Comparison of ENCODE assay signal across 31 cellular contexts in genomic region chr12:64427988-64428387, GRCh38. TPM values are rescaled to one million over a fixed set of nuclear protein-coding genes. Genes with fewer than 3 reads are reported as not detected.
"Had no signal": no experiment of that assay in that cellular context is flagged by ENCODE, and none has a peak within 500 bp of the region (broad histone marks: within the 10 kb centered on the region; RNA-seq: fewer than 3 reads in every experiment).

No MANE protein-coding gene starts in this region.

- H3K4me2 ChIP-seq: SK-N-SH had no signal

- H3K27ac Mint-ChIP-seq: activated B cell treated with CpG ODN at 0.5 μM for 24 hours; activated CD4-positive, alpha-beta T cell treated with anti-CD3 and anti-CD28 coated beads, Interleukin-2, amount 10 ng/mL, durations not matched to agents 24 days and 14 days; activated naive CD4-positive, alpha-beta T cell treated with anti-CD3 and anti-CD28 coated beads for 36 hours; activated naive CD8-positive, alpha-beta T cell had no signal

- H3K9ac ChIP-seq: SK-N-SH had no signal

- H3K4me3 Mint-ChIP-seq: activated B cell treated with CpG ODN at 0.5 μM for 24 hours; activated CD4-positive, alpha-beta T cell treated with anti-CD3 and anti-CD28 coated beads, Interleukin-2, amount 10 ng/mL, durations not matched to agents 24 days and 14 days; activated naive CD4-positive, alpha-beta T cell treated with anti-CD3 and anti-CD28 coated beads for 36 hours; activated naive CD8-positive, alpha-beta T cell; activated T-helper 17 cell treated with anti-CD3 and anti-CD28 coated beads, Interleukin-2, amount 50 U/mL, for 72 hours; brain; central memory CD8-positive, alpha-beta T cell had no signal

- H3K4me1 Mint-ChIP-seq: activated B cell treated with CpG ODN at 0.5 μM for 24 hours; activated T-helper 17 cell treated with anti-CD3 and anti-CD28 coated beads, Interleukin-2, amount 50 U/mL, for 72 hours; brain; central memory CD8-positive, alpha-beta T cell had no signal

- DNase-seq: activated B cell treated with CpG ODN at 0.5 μM for 24 hours; activated CD4-positive, alpha-beta T cell treated with anti-CD3 and anti-CD28 coated beads for 1 hour; activated CD4-positive, alpha-beta T cell treated with anti-CD3 and anti-CD28 coated beads, Interleukin-2, amount 10 ng/mL, durations not matched to agents 24 days and 14 days; activated CD4-positive, alpha-beta T cell treated with anti-CD3 and anti-CD28 coated beads, Interleukin-2, amount 50 U/mL, for 48 hours; activated gamma-delta T cell; activated naive CD4-positive, alpha-beta T cell treated with anti-CD3 and anti-CD28 coated beads for 36 hours; activated T-cell treated with anti-CD3 and anti-CD28 coated beads for 4 hours; activated T-cell treated with anti-CD3 and anti-CD28 coated beads, Interleukin-2, amount 50 U/mL, for 48 hours; amygdala; MG63; MV-4-11; NCI-H1092 treated with DMSO at 0.1 percent for 48 hours; NCI-H1417 treated with DMSO at 0.1 percent for 48 hours; NCI-H187; NCI-H2171 treated with DMSO at 0.1 percent for 48 hours; NCI-H226; NCI-H526; NK-92 treated with Interleukin-12 subunit alpha and Interleukin-12 subunit beta, amount 100 ng/mL, for 24 hours; OCI-M1; Right ventricle myocardium superior; SJCRH30; SK-N-SH; T-helper 1 cell; T-helper 9 cell had no signal

- H3K9me3 ChIP-seq: MG63, SJCRH30, SK-N-SH had no signal

- H3K4me3 ChIP-seq: MG63, SJCRH30 had no signal

- H3K27ac ChIP-seq: RWPE1, SJCRH30 had no signal

- ATAC-seq: activated T-helper 17 cell treated with anti-CD3 and anti-CD28 coated beads, Interleukin-2, amount 50 U/mL, for 72 hours; Panc1 had no signal

- H3K9me3 Mint-ChIP-seq: activated B cell treated with CpG ODN at 0.5 μM for 24 hours; activated CD4-positive, alpha-beta T cell treated with anti-CD3 and anti-CD28 coated beads, Interleukin-2, amount 10 ng/mL, durations not matched to agents 24 days and 14 days; activated naive CD4-positive, alpha-beta T cell treated with anti-CD3 and anti-CD28 coated beads for 36 hours; activated T-helper 17 cell treated with anti-CD3 and anti-CD28 coated beads, Interleukin-2, amount 50 U/mL, for 72 hours; brain; central memory CD8-positive, alpha-beta T cell had no signal

- H3K4me1 ChIP-seq: SJCRH30 had no signal

- H3K27me3 ChIP-seq: MG63, SJCRH30 had no signal

- H3K27me3 Mint-ChIP-seq: activated B cell treated with CpG ODN at 0.5 μM for 24 hours; activated CD4-positive, alpha-beta T cell treated with anti-CD3 and anti-CD28 coated beads, Interleukin-2, amount 10 ng/mL, durations not matched to agents 24 days and 14 days; activated naive CD8-positive, alpha-beta T cell; activated T-helper 17 cell treated with anti-CD3 and anti-CD28 coated beads, Interleukin-2, amount 50 U/mL, for 72 hours; brain; central memory CD8-positive, alpha-beta T cell had no signal

RNA-seq across cellular contexts. Expression of gene C12orf56, which starts 37.4 kb away (rescaled TPM):
- total RNA-seq: activated B cell treated with CpG ODN at 0.5 μM for 24 hours; activated CD4-positive, alpha-beta T cell treated with anti-CD3 and anti-CD28 coated beads, Interleukin-2, amount 10 ng/mL, durations not matched to agents 24 days and 14 days; activated naive CD4-positive, alpha-beta T cell treated with anti-CD3 and anti-CD28 coated beads for 36 hours; activated T-helper 17 cell treated with anti-CD3 and anti-CD28 coated beads, Interleukin-2, amount 50 U/mL, for 72 hours; astrocyte; Right ventricle myocardium superior; SJCRH30 had no signal
- polyA plus RNA-seq: SK-N-SH had no signal
